In genomic region chr1:119909890-119910596, GRCh38 we compare ENCODE assay signal across 22 cellular contexts. TPM values are rescaled to one million over a fixed set of nuclear protein-coding genes. Genes with fewer than 3 reads are reported as not detected.
DNase-seq lines count a peak whose midpoint lies in the region; ATAC-seq, FAIRE-seq and TF ChIP-seq lines count a peak whose summit lies in the region.
"Had no signal": no experiment of that assay in that cellular context is flagged by ENCODE, and none has a peak within 500 bp of the region (broad histone marks: within the 10 kb centered on the region; RNA-seq: fewer than 3 reads in every experiment).

No MANE protein-coding gene starts in this region.

- peak; percentile 54 for DNase-seq in activated CD4-positive, alpha-beta T cell treated with anti-CD3 and anti-CD28 coated beads, Interleukin-2, amount 10 ng/mL, durations not matched to agents 24 days and 14 days
- DNase-seq in activated CD4-positive, alpha-beta T cell treated with anti-CD3 and anti-CD28 coated beads for 1 hour: no peak
- DNase-seq in GM12892 (ENCODE audit: insufficient read length) (no peak), WERI-Rb-1 (peak; percentile 17), nephron progenitor cell (no peak), brain microvascular endothelial cell (no peak), DMS153 treated with DMSO at 0.1 percent for 48 hours (lab: John Stamatoyannopoulos, UW; ENCODE audit: unreplicated experiment) (no peak)
- DNase-seq: Calu3; CD8-positive, alpha-beta memory T cell; H9; NCI-H1417; NCI-H187; NCI-H69; PC-9; RPMI8226; SHP77 had no signal

- no peak overlapping the region for H3K27ac Mint-ChIP-seq in activated CD4-positive, alpha-beta T cell treated with anti-CD3 and anti-CD28 coated beads, Interleukin-2, amount 10 ng/mL, durations not matched to agents 24 days and 14 days
- H3K27ac Mint-ChIP-seq in nephron progenitor cell: peak overlapping the region; percentile 67
- H3K27ac Mint-ChIP-seq: H9 had no signal

- H3K9me3 Mint-ChIP-seq in activated CD4-positive, alpha-beta T cell treated with anti-CD3 and anti-CD28 coated beads, Interleukin-2, amount 10 ng/mL, durations not matched to agents 24 days and 14 days: no peaks in the 10 kb centered on the region
- peaks cover 9% of the 10 kb centered on the region for H3K9me3 Mint-ChIP-seq in nephron progenitor cell
- H3K9me3 Mint-ChIP-seq: H9 had no signal

- peaks cover 9% of the 10 kb centered on the region for H3K27me3 Mint-ChIP-seq in activated CD4-positive, alpha-beta T cell treated with anti-CD3 and anti-CD28 coated beads, Interleukin-2, amount 10 ng/mL, durations not matched to agents 24 days and 14 days
- no peaks in the 10 kb centered on the region for H3K27me3 Mint-ChIP-seq in nephron progenitor cell (ENCODE audit: low read depth, poor library complexity)

- in situ Hi-C loops in brain microvascular endothelial cell (cut with HindIII; ENCODE audit: low pct_ligation_motif_present, low sequenced_read_pairs): no loop called here

- TF ChIP-seq CTCF in WERI-Rb-1 (IDR thresholded peaks at IDR 0.05; ENCODE audit: low read depth, low read length): no peak
- TF ChIP-seq CTCF in nephron progenitor cell (IDR thresholded peaks at IDR 0.05): no peak
- TF ChIP-seq CTCF in brain microvascular endothelial cell (IDR thresholded peaks at IDR 0.05; ENCODE audit: low read depth, low read length, missing control alignments): no peak

- H3K27me3 ChIP-seq in WERI-Rb-1 (ENCODE audit: insufficient read depth, low read depth, severe bottlenecking) (no peaks in the 10 kb centered on the region), brain microvascular endothelial cell (replicated peaks) (no peaks in the 10 kb centered on the region)

- TF ChIP-seq POLR2A in GM12892 (IDR thresholded peaks at IDR 0.05; ENCODE audit: low read depth, low read length): no peak

- FAIRE-seq in GM12892 (lab: Jason Lieb, UNC): peak; percentile 50
- FAIRE-seq: HTR-8/SVneo had no signal

- H3K27ac ChIP-seq in WERI-Rb-1 (no peak overlapping the region), brain microvascular endothelial cell (no peak overlapping the region)
- H3K27ac ChIP-seq: C4-2B, KMS-11, PC-9 had no signal

- H3K9me3 ChIP-seq in WERI-Rb-1 (ENCODE audit: severe bottlenecking): no peaks in the 10 kb centered on the region

- H3K4me3 ChIP-seq in WERI-Rb-1 (ENCODE audit: low read depth, low read length): no peak overlapping the region
- no peak overlapping the region for H3K4me3 ChIP-seq in brain microvascular endothelial cell (ENCODE audit: low read depth, low read length)
- H3K4me3 ChIP-seq: PC-9 had no signal

- ATAC-seq in HG03378 (IDR thresholded peaks at IDR 0.05; ENCODE audit: unreplicated experiment): no peak

- H3K36me3 ChIP-seq in WERI-Rb-1: peaks cover 5% of the 10 kb centered on the region; the same call in 1 of the 2 replicates
- peaks cover 28% of the 10 kb centered on the region for H3K36me3 ChIP-seq in brain microvascular endothelial cell (replicated peaks)

- H3K4me3 Mint-ChIP-seq in activated CD4-positive, alpha-beta T cell treated with anti-CD3 and anti-CD28 coated beads, Interleukin-2, amount 10 ng/mL, durations not matched to agents 24 days and 14 days: no peak overlapping the region
- H3K4me3 Mint-ChIP-seq in nephron progenitor cell: no peak overlapping the region
- H3K4me3 Mint-ChIP-seq: CD8-positive, alpha-beta memory T cell; H9 had no signal

- H3K4me1 Mint-ChIP-seq in activated CD4-positive, alpha-beta T cell treated with anti-CD3 and anti-CD28 coated beads, Interleukin-2, amount 10 ng/mL, durations not matched to agents 24 days and 14 days: peaks cover 3% of the 10 kb centered on the region
- H3K4me1 Mint-ChIP-seq in nephron progenitor cell: peaks cover 7% of the 10 kb centered on the region

- intact Hi-C loops in activated CD4-positive, alpha-beta T cell treated with anti-CD3 and anti-CD28 coated beads, Interleukin-2, amount 10 ng/mL, durations not matched to agents 24 days and 14 days (cut with micrococcal nuclease): no loop called here

- peaks cover 27% of the 10 kb centered on the region for H3K36me3 Mint-ChIP-seq in activated CD4-positive, alpha-beta T cell treated with anti-CD3 and anti-CD28 coated beads, Interleukin-2, amount 10 ng/mL, durations not matched to agents 24 days and 14 days (ENCODE audit: low read depth)
- H3K36me3 Mint-ChIP-seq in nephron progenitor cell (ENCODE audit: low read depth): peaks cover 31% of the 10 kb centered on the region

RNA-seq across cellular contexts. Expression of gene ADAM30, which starts 13.7 kb away (rescaled TPM):
- total RNA-seq in activated CD4-positive, alpha-beta T cell treated with anti-CD3 and anti-CD28 coated beads, Interleukin-2, amount 10 ng/mL, durations not matched to agents 24 days and 14 days: not detected in 2 replicates
- polyA plus RNA-seq in GM12892 (2012; ENCODE audit: missing spikeins): not detected
- total RNA-seq: A172; Calu3; CD8-positive, alpha-beta memory T cell; H9; NCI-H460; PC-9 had no signal
- polyA plus RNA-seq: CD8-positive, alpha-beta memory T cell had no signal

Comparison
In these comparisons a context has a peak if more than half of its experiments do, and no peak if none do; other contexts are left out.
1. DNase-seq: peak in activated CD4-positive, alpha-beta T cell treated with anti-CD3 and anti-CD28 coated beads, Interleukin-2, amount 10 ng/mL, durations not matched to agents 24 days and 14 days (single experiment) and WERI-Rb-1 (single experiment); none in activated CD4-positive, alpha-beta T cell treated with anti-CD3 and anti-CD28 coated beads for 1 hour (single experiment), GM12892 (single experiment), nephron progenitor cell (single experiment), brain microvascular endothelial cell (single experiment) and DMS153 treated with DMSO at 0.1 percent for 48 hours (single experiment).